Comparison of ENCODE assay signal across 12 cellular contexts in the genomic region with DNA sequence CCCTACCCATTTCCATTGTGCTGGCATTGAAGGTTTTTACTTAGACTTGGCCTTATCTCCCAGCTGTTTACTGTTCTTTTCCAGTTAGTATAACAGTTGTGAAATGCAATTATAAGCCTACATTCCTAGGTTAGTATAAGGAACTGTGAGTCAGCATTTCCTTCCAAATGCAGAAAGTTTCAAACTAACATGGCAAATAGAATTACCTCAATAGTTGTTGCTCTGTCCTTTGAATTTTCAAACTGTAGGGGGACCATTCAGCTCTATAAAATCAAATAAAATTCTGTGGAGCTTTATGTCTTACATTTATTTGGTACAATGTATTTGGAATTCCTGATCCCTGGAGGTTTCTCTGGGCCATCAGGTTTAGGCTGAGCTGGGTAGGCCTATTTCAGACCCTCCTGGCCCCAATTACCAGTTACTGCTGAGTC. TPM values are rescaled to one million over a fixed set of nuclear protein-coding genes. Genes with fewer than 3 reads are reported as not detected.
A peak's percentile ranks its signal among the peaks of the same experiment; 100 is the strongest.
DNase-seq lines count a peak whose midpoint lies in the region; ATAC-seq, FAIRE-seq and TF ChIP-seq lines count a peak whose summit lies in the region.
"Had no signal": no experiment of that assay in that cellular context is flagged by ENCODE, and none has a peak within 500 bp of the region (broad histone marks: within the 10 kb centered on the region; RNA-seq: fewer than 3 reads in every experiment).

No MANE protein-coding gene starts in this region.

- H3K4me3 Mint-ChIP-seq in astrocyte (ENCODE audit: unreplicated experiment) (no peak overlapping the region), CD14-positive monocyte (no peak overlapping the region)
- H3K4me3 Mint-ChIP-seq: activated B cell treated with CpG ODN at 0.5 μM for 24 hours had no signal

- no peaks in the 10 kb centered on the region for H3K36me3 Mint-ChIP-seq in astrocyte (ENCODE audit: low read depth, unreplicated experiment)
- no peaks in the 10 kb centered on the region for H3K36me3 Mint-ChIP-seq in CD14-positive monocyte

- H3K9ac ChIP-seq in astrocyte (ENCODE audit: low read length): no peak overlapping the region
- H3K9ac ChIP-seq: BLaER1 treated with 17β-estradiol and CSF1 and Interleukin-3, amounts not matched to agents 10 nM and 100 nM had no signal

- H3K4me1 Mint-ChIP-seq in astrocyte (ENCODE audit: low read depth, unreplicated experiment) (peaks cover 31% of the 10 kb centered on the region), CD14-positive monocyte (peaks cover 17% of the 10 kb centered on the region)
- H3K4me1 Mint-ChIP-seq: activated B cell treated with CpG ODN at 0.5 μM for 24 hours had no signal

- H3K9me3 Mint-ChIP-seq in astrocyte (ENCODE audit: unreplicated experiment) (no peaks in the 10 kb centered on the region), CD14-positive monocyte (no peaks in the 10 kb centered on the region)
- H3K9me3 Mint-ChIP-seq: activated B cell treated with CpG ODN at 0.5 μM for 24 hours had no signal

- peaks cover 14% of the 10 kb centered on the region for H3K79me2 ChIP-seq in astrocyte (ENCODE audit: insufficient read depth, low read length)

- H2AFZ ChIP-seq in astrocyte (ENCODE audit: low read depth, low read length): no peak overlapping the region

- peak overlapping the region; percentile 62 for H3K27ac Mint-ChIP-seq in astrocyte (ENCODE audit: unreplicated experiment)
- H3K27ac Mint-ChIP-seq in CD14-positive monocyte: peak overlapping the region in 1 of 7 donors; percentile 52
- H3K27ac Mint-ChIP-seq: activated B cell treated with CpG ODN at 0.5 μM for 24 hours had no signal

- H3K27ac ChIP-seq in astrocyte (ENCODE audit: low read depth, low read length): peak overlapping the region; percentile 27
- H3K27ac ChIP-seq: BLaER1 treated with 17β-estradiol and CSF1 and Interleukin-3, amounts not matched to agents 10 nM and 100 nM; cardiac muscle cell; uterus had no signal

- H3K4me2 ChIP-seq in astrocyte (ENCODE audit: low read length): peak overlapping the region; percentile 35

- H4K20me1 ChIP-seq in astrocyte (ENCODE audit: insufficient read depth, low read length): no peaks in the 10 kb centered on the region
- H4K20me1 ChIP-seq: BLaER1 treated with 17β-estradiol and CSF1 and Interleukin-3, amounts not matched to agents 10 nM and 100 nM had no signal

- H3K27me3 Mint-ChIP-seq in astrocyte (ENCODE audit: low read depth, unreplicated experiment) (no peaks in the 10 kb centered on the region), CD14-positive monocyte (ENCODE audit: low read depth in 3 of 3) (peaks cover 0 to 2% (median 0%) of the 10 kb centered on the region in 3 donors)

- H3K4me3 ChIP-seq in astrocyte (ENCODE audit: insufficient read depth, low read depth, low read length): no peak overlapping the region
- H3K4me3 ChIP-seq: BLaER1 treated with 17β-estradiol and CSF1 and Interleukin-3, amounts not matched to agents 10 nM and 100 nM; cardiac muscle cell; uterus had no signal

- peak; percentile 50 to 83 for ATAC-seq in left cardiac atrium
- no peak for ATAC-seq in Right ventricle myocardium superior (ENCODE audit: poor library complexity)
- no peak for ATAC-seq in GM18868 (IDR thresholded peaks at IDR 0.05; ENCODE audit: unreplicated experiment)
- no peak for ATAC-seq in HG02678 (IDR thresholded peaks at IDR 0.05; ENCODE audit: unreplicated experiment)

- peak; percentile 47 for FAIRE-seq in astrocyte (lab: Jason Lieb, UNC)

- H3K9me3 ChIP-seq in astrocyte (ENCODE audit: insufficient read depth, low read depth, low read length): no peaks in the 10 kb centered on the region
- H3K9me3 ChIP-seq: BLaER1 treated with 17β-estradiol and CSF1 and Interleukin-3, amounts not matched to agents 10 nM and 100 nM; uterus had no signal

- peaks cover 17% of the 10 kb centered on the region for H3K4me1 ChIP-seq in astrocyte (ENCODE audit: insufficient read depth, low read length)
- H3K4me1 ChIP-seq: uterus had no signal

- TF ChIP-seq CTCF in astrocyte (IDR thresholded peaks at IDR 0.05; ENCODE audit: insufficient read depth, low read depth, low read length) (no peak), CD14-positive monocyte (IDR thresholded peaks at IDR 0.05) (no peak)

- intact Hi-C loops in left cardiac atrium (cut with DNase I) (no loop called here), Right ventricle myocardium superior (cut with DNase I) (no loop called here), CD14-positive monocyte (cut with micrococcal nuclease) (no loop called here)

- H3K36me3 ChIP-seq in astrocyte (ENCODE audit: insufficient read depth, low read length): no peaks in the 10 kb centered on the region
- H3K36me3 ChIP-seq: BLaER1 treated with 17β-estradiol and CSF1 and Interleukin-3, amounts not matched to agents 10 nM and 100 nM; cardiac muscle cell; uterus had no signal

- DNase-seq in left cardiac atrium (no peak), Right ventricle myocardium superior (no peak), astrocyte (ENCODE audit: low read depth) (peak; percentile 83), kidney glomerular epithelial cell (lab: John Stamatoyannopoulos, UW) (peak; percentile 41), CD14-positive monocyte (ENCODE audit: low spot score) (no peak), NAMALWA (ENCODE audit: low spot score) (no peak)
- DNase-seq: activated B cell treated with CpG ODN at 0.5 μM for 24 hours, uterus had no signal

- H3K27me3 ChIP-seq in astrocyte (ENCODE audit: insufficient read depth, low read length): no peaks in the 10 kb centered on the region
- H3K27me3 ChIP-seq: BLaER1 treated with 17β-estradiol and CSF1 and Interleukin-3, amounts not matched to agents 10 nM and 100 nM; uterus had no signal

RNA-seq across cellular contexts. Expression of gene ARHGEF28, which starts 47.2 kb away (rescaled TPM):
- 1 to 10 TPM; 2.6 to 3.1 TPM for total RNA-seq in left cardiac atrium
- 1.6 TPM for total RNA-seq in Right ventricle myocardium superior
- total RNA-seq in astrocyte: 8.1 and 8.5 TPM in 2 replicates
- polyA plus RNA-seq in CD14-positive monocyte: not detected
- total RNA-seq: activated B cell treated with CpG ODN at 0.5 μM for 24 hours had no signal
- polyA plus RNA-seq: cardiac muscle cell had no signal

Comparison
In these comparisons a context has a peak if more than half of its experiments do, and no peak if none do; other contexts are left out.
1. ATAC-seq: peak in left cardiac atrium (2 of 2); none in Right ventricle myocardium superior (single experiment), GM18868 (single experiment) and HG02678 (single experiment).
2. DNase-seq: peak in astrocyte (single experiment) and kidney glomerular epithelial cell (single experiment); none in left cardiac atrium (single experiment), Right ventricle myocardium superior (single experiment), CD14-positive monocyte (single experiment) and NAMALWA (single experiment).